Comparison of ENCODE assay signal across 8 cellular contexts in the genomic region with DNA sequence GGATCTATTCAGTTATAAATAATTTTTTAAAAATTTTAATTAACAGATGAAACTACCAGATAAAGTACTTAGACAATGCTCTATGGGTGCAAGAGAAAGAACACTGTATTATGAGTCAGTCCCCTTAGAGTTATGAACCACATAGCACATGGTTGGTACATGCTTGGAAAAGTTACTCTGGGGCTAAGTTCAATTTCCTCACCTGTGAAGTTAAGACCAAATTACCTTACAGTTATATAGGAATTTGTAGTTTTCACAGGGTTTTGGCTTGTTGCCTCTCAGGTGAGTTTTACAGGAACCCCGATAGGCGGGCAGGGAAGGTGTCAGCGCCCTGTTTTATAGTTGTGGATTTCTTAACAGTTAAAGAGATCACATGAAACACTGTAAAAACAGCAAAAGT. TPM values are rescaled to one million over a fixed set of nuclear protein-coding genes. Genes with fewer than 3 reads are reported as not detected.
DNase-seq lines count a peak whose midpoint lies in the region; ATAC-seq, FAIRE-seq and TF ChIP-seq lines count a peak whose summit lies in the region.

No MANE protein-coding gene starts in this region.

- no peak for FAIRE-seq in K562 (lab: Jason Lieb, UNC)

- no peak overlapping the region for H2BK15ac ChIP-seq in IMR-90 (ENCODE audit: low read depth, low read length)

- no peak for DNase-seq in AG09309 (ENCODE audit: low read depth)
- peak; percentile 37 for DNase-seq in IMR-90
- peak in 2 of 4 experiments; percentile 17 to 22 for DNase-seq in K562 (ENCODE audit: extremely low read depth in 1 of 4, low spot score in 3 of 4)
- peak; percentile 4 for DNase-seq in medulla oblongata (ENCODE audit: extremely low spot score)
- DNase-seq in aorta, result no peak
- no peak for DNase-seq in germinal center (ENCODE audit: low spot score)

- CTCF ChIA-PET in IMR-90 (lab: Yijun Ruan, JAX), result no interaction called here
- CTCF ChIA-PET in K562 (lab: Yijun Ruan, JAX; ENCODE audit: low intra/inter-chr PET ratio), result no interaction called here

- no peak overlapping the region for H3K14ac ChIP-seq in IMR-90 (replicated peaks; ENCODE audit: low read depth, low read length)

- H2AK5ac ChIP-seq in IMR-90 (ENCODE audit: low read depth, low read length), result no peak overlapping the region

- no peak overlapping the region for H4K5ac ChIP-seq in IMR-90 (ENCODE audit: low read depth, low read length)

- TF ChIP-seq CTCF in AG09309 (IDR thresholded peaks at IDR 0.05; ENCODE audit: control insufficient read depth, insufficient read depth, low read depth, low read length, missing control alignments) (no peak), IMR-90 (conservative IDR thresholded peaks at IDR 0.05; ENCODE audit: low read depth, low read length) (no peak), K562 (IDR thresholded peaks at IDR 0.05 in 2 of 3, conservative IDR thresholded peaks at IDR 0.05 in 1 of 3; ENCODE audit: insufficient read depth in 2 of 3, low read depth in 1 of 3, low read length in 3 of 3) (no peak)

- peak overlapping the region; percentile 79 for H3K9ac ChIP-seq in IMR-90 (ENCODE audit: low read depth, low read length)
- H3K9ac ChIP-seq in K562 (ENCODE audit: insufficient read depth in 1 of 2, low read depth in 2 of 2, low read length in 2 of 2), result peak overlapping the region; percentile 89 to 95

- BruUV-seq in IMR-90 (replicated peaks; lab: Mats Ljungman, UMichigan) (no TSS peak), K562 (replicated peaks; lab: Mats Ljungman, UMichigan) (no TSS peak)

- no peak overlapping the region for H4K91ac ChIP-seq in IMR-90 (ENCODE audit: insufficient read depth, low read depth, low read length)

- no peak overlapping the region for H2BK5ac ChIP-seq in IMR-90 (ENCODE audit: low read depth, low read length, poor library complexity, severe bottlenecking)

- H3K4me1 ChIP-seq in IMR-90 (ENCODE audit: control insufficient read depth, insufficient read depth, low read length) (no peaks in the 10 kb centered on the region), K562 (replicated peaks in 1 of 2; ENCODE audit: control insufficient read depth in 2 of 2, insufficient read depth in 2 of 2, low read length in 2 of 2) (peaks cover 23 to 26% of the 10 kb centered on the region in 2 experiments; a peak in 4 of 5 replicates), aorta (ENCODE audit: control insufficient read depth in 1 of 2, insufficient read depth in 2 of 2, low read length in 2 of 2) (no peaks in the 10 kb centered on the region)

- no peak overlapping the region for H2AFZ ChIP-seq in IMR-90 (replicated peaks; ENCODE audit: low read length, poor library complexity)
- H2AFZ ChIP-seq in K562 (ENCODE audit: low read depth, low read length), result no peak overlapping the region

- peaks cover 0 to 14% of the 10 kb centered on the region in 2 experiments; a peak in 1 of 4 replicates for H3K79me1 ChIP-seq in IMR-90 (ENCODE audit: low read depth in 1 of 2, low read length in 2 of 2)

- H3K79me2 ChIP-seq in K562 (ENCODE audit: control insufficient read depth, insufficient read depth, low read length), result peaks cover 58% of the 10 kb centered on the region

- TF ChIP-seq EP300 in K562 (IDR thresholded peaks at IDR 0.05; ENCODE audit: low read length), result no peak

- H4K20me1 ChIP-seq in IMR-90 (ENCODE audit: insufficient read depth, low read length) (peaks cover 34% of the 10 kb centered on the region), K562 (replicated peaks; ENCODE audit: control insufficient read depth, insufficient read depth, low read length) (peaks cover 2% of the 10 kb centered on the region; the same call in 1 of the 2 replicates)

- H3K9me3 ChIP-seq in IMR-90 (ENCODE audit: control insufficient read depth, insufficient read depth, low read length), result no peaks in the 10 kb centered on the region
- H3K9me3 ChIP-seq in K562 (replicated peaks; ENCODE audit: control insufficient read depth, insufficient read depth, low read depth, low read length), result no peaks in the 10 kb centered on the region
- no peaks in the 10 kb centered on the region for H3K9me3 ChIP-seq in aorta (ENCODE audit: control insufficient read depth, low read length)

- H3K56ac ChIP-seq in IMR-90 (ENCODE audit: extremely low read depth, insufficient read depth, low read length), result no peak overlapping the region

- H3K27ac ChIP-seq in IMR-90 (ENCODE audit: insufficient read depth, low read length) (no peak overlapping the region), K562 (ENCODE audit: extremely low read depth, low read depth, low read length) (peak overlapping the region; percentile 95), aorta (ENCODE audit: low read depth in 1 of 2, low read length in 2 of 2) (no peak overlapping the region)

- H3K4ac ChIP-seq in IMR-90 (ENCODE audit: low read depth, low read length), result no peak overlapping the region

- peak overlapping the region; percentile 88 for H3K4me3 ChIP-seq in AG09309 (ENCODE audit: control insufficient read depth, low read depth, low read length)
- peak overlapping the region; percentile 97 for H3K4me3 ChIP-seq in IMR-90 (ENCODE audit: insufficient read depth, low read depth, low read length)
- H3K4me3 ChIP-seq in K562, result peak overlapping the region; percentile 95
- peak overlapping the region; percentile 31 to 86 for H3K4me3 ChIP-seq in aorta (ENCODE audit: low read length in 2 of 2)

- in situ Hi-C loops in IMR-90 (cut with MboI; ENCODE audit: low sequenced_read_pairs) (no loop called here), K562 (cut with MboI) (no loop called here)

- no peak overlapping the region for H3K18ac ChIP-seq in IMR-90 (ENCODE audit: low read depth, low read length)

- H3K4me2 ChIP-seq in IMR-90 (ENCODE audit: low read depth, low read length) (peak overlapping the region; percentile 83), K562 (ENCODE audit: insufficient read depth, low read length) (peak overlapping the region; percentile 90)

- H4K8ac ChIP-seq in IMR-90 (ENCODE audit: low read depth in 2 of 2, low read length in 2 of 2), result no peak overlapping the region

- intact Hi-C loops in IMR-90 (cut with micrococcal nuclease), result loop anchor here (10.0 kb wide), 1 partner anchor 1227 kb away; no protein-coding TSS in a partner anchor
- intact Hi-C loops in K562 (cut with micrococcal nuclease), result loop anchor here (5.0 kb wide), 2 partner anchors 91 to 1004 kb away; a partner anchor contains a TSS
- intact Hi-C loops in aorta (cut with DNase I), result loop anchor here (2.0 to 10.0 kb wide), 3 partner anchors 91 to 1005 kb away; a partner anchor contains a TSS

- no peaks in the 10 kb centered on the region for H3K27me3 ChIP-seq in IMR-90 (ENCODE audit: control insufficient read depth, insufficient read depth, low read length)
- H3K27me3 ChIP-seq in K562 (ENCODE audit: control insufficient read depth in 2 of 2, insufficient read depth in 2 of 2, low read length in 2 of 2), result no peaks in the 10 kb centered on the region
- no peaks in the 10 kb centered on the region for H3K27me3 ChIP-seq in aorta (ENCODE audit: control insufficient read depth in 1 of 2, insufficient read depth in 2 of 2, low read length in 1 of 2)

- TF ChIP-seq RAD21 in IMR-90 (IDR thresholded peaks at IDR 0.05; ENCODE audit: low read length), result no peak
- no peak for TF ChIP-seq RAD21 in K562 (CRISPR knock-in tag; conservative IDR thresholded peaks at IDR 0.05 in 1 of 2, IDR thresholded peaks at IDR 0.05 in 1 of 2)

- H3K36me3 ChIP-seq in IMR-90 (ENCODE audit: control insufficient read depth, insufficient read depth, low read length), result no peaks in the 10 kb centered on the region
- peaks cover 25% of the 10 kb centered on the region; the same call in 2 of the 3 replicates for H3K36me3 ChIP-seq in K562 (ENCODE audit: control insufficient read depth, insufficient read depth, low read length)
- no peaks in the 10 kb centered on the region for H3K36me3 ChIP-seq in aorta (ENCODE audit: control insufficient read depth in 1 of 2, insufficient read depth in 2 of 2, low read length in 1 of 2)

- no peak overlapping the region for H2BK120ac ChIP-seq in IMR-90 (ENCODE audit: low read depth, low read length)

- ATAC-seq in IMR-90 (ENCODE audit: low read depth) (no peak), K562 (peak; percentile 10; the same call in 1 of the 3 replicates), aorta (ENCODE audit: low FRiP score) (no peak), GM19328 (IDR thresholded peaks at IDR 0.05; ENCODE audit: unreplicated experiment) (no peak), GM21515 (IDR thresholded peaks at IDR 0.05; ENCODE audit: unreplicated experiment) (no peak)

- no CpG with 5 or more reads among the region's 3 CpGs for WGBS in IMR-90 (ENCODE audit: extremely low coverage in 2 of 2, insufficient read length in 1 of 2), 2 experiments
- 0% methylated on average over 3 of the region's 3 CpGs for WGBS in K562 (ENCODE audit: insufficient coverage, low coverage, missing lambda C conversion rate)
- 15 to 21% methylated on average over 3 of the region's 3 CpGs for WGBS in aorta, 2 donors

- POLR2A ChIA-PET in IMR-90 (lab: Charles Lee; ENCODE audit: unreplicated experiment) (no interaction called here), K562 (lab: Yijun Ruan, JAX) (no interaction called here)

- TF ChIP-seq POLR2A in IMR-90 (IDR thresholded peaks at IDR 0.05; ENCODE audit: low read depth, low read length), result no peak
- no peak for TF ChIP-seq POLR2A in K562 (conservative IDR thresholded peaks at IDR 0.05)

- dilution Hi-C loops in IMR-90 (cut with HindIII; ENCODE audit: low sequenced_read_pairs, unreplicated experiment), result no loop called here

- no peak overlapping the region for H2AK9ac ChIP-seq in IMR-90 (replicated peaks; ENCODE audit: low read depth, low read length, poor library complexity)

- H3K9me1 ChIP-seq in IMR-90 (ENCODE audit: insufficient read depth, low read length) (no peaks in the 10 kb centered on the region), K562 (ENCODE audit: control insufficient read depth, insufficient read depth, low read length) (no peaks in the 10 kb centered on the region)

- no peak overlapping the region for H3K23ac ChIP-seq in IMR-90 (ENCODE audit: low read depth, low read length)

- H2BK20ac ChIP-seq in IMR-90 (ENCODE audit: low read depth, low read length), result no peak overlapping the region

RNA-seq across cellular contexts. Expression of a gene that starts 1.2 kb away (rescaled TPM):
- total RNA-seq in IMR-90 (2012; rRNA removed), result 21.0 and 37.5 TPM in 2 replicates
- polyA plus RNA-seq in IMR-90 (2012; rRNA removed), result 5.1 and 6.9 TPM in 2 replicates
- polyA plus RNA-seq in IMR-90 (2012; cell fraction: cytosol; rRNA removed), result 0.63 and 1.00 TPM in 2 replicates
- polyA plus RNA-seq in IMR-90 (2012; cell fraction: nucleus; rRNA removed; ENCODE audit: low replicate concordance), result 8.3 and 8.9 TPM in 2 replicates
- 12.4 and 49.0 TPM in 2 replicates for total RNA-seq in K562 (2011; cell fraction: chromatin; rRNA removed; ENCODE audit: low replicate concordance)
- total RNA-seq in K562 (2011; cell fraction: nucleolus; rRNA removed), result 6.7 and 10.3 TPM in 2 replicates
- 23.2 and 50.5 TPM in 2 replicates for total RNA-seq in K562 (2011; cell fraction: nucleoplasm; rRNA removed)
- total RNA-seq in K562 (2014; rRNA removed), result 23.2 and 25.1 TPM in 2 replicates
- total RNA-seq in K562 (2014; rRNA removed; fragmentation: Illumina TruSeq; extraction: Trizol), result 50.4 and 57.6 TPM in 2 replicates
- total RNA-seq in K562 (2015; rRNA removed; fragmentation: Illumina TruSeq; extraction: Trizol), result 40.1 and 44.9 TPM in 2 replicates
- 42.9 and 48.4 TPM in 2 replicates for total RNA-seq in K562 (2021)
- 33.2 and 37.3 TPM in 2 replicates for polyA plus RNA-seq in K562 (2011; rRNA removed)
- 4.7 and 14.5 TPM in 2 replicates for polyA plus RNA-seq in K562 (2011; cell fraction: cytosol; rRNA removed)
- 11.1 and 16.7 TPM in 2 replicates for polyA plus RNA-seq in K562 (2011; cell fraction: nucleus; rRNA removed)
- 15.8 and 20.9 TPM in 2 replicates for polyA plus RNA-seq in K562 (2012)
- 23.4 and 29.7 TPM in 2 replicates for polyA plus RNA-seq in K562 (2014; fragmentation: Illumina TruSeq; extraction: Trizol)
- polyA plus RNA-seq in K562 (2014; fragmentation: Nextera tagmentation; extraction: Ambion mirVana), result 1 to 10 TPM; 5.9 to 6.0 TPM
- polyA plus RNA-seq in K562 (2014; rRNA removed), result 16.9 and 19.7 TPM in 2 replicates
- polyA minus RNA-seq in K562 (2011; rRNA and poly(A)+ RNA removed), result 53.9 and 66.0 TPM in 2 replicates
- polyA minus RNA-seq in K562 (2011; cell fraction: cytosol; rRNA and poly(A)+ RNA removed), result 21.9 and 26.5 TPM in 2 replicates
- 14.5 and 26.3 TPM in 2 replicates for polyA minus RNA-seq in K562 (2011; cell fraction: nucleus; rRNA and poly(A)+ RNA removed)
- 10 to 100 TPM; 42.0 to 57.1 TPM for total RNA-seq in aorta
- polyA plus RNA-seq in aorta, result 10 to 100 TPM in 1 of 2 donors, 1 to 10 TPM in 1; 8.0 to 13.8 TPM

RNA-seq across cellular contexts. Expression of a gene that starts 48.9 kb away (rescaled TPM):
- total RNA-seq in IMR-90 (2012; rRNA removed), result under 0.01 and 0.18 TPM in 2 replicates
- polyA plus RNA-seq in IMR-90 (2012; rRNA removed), result 0.19 and 0.29 TPM in 2 replicates
- 0.19 and 0.56 TPM in 2 replicates for polyA plus RNA-seq in IMR-90 (2012; cell fraction: cytosol; rRNA removed)
- 0.73 and 1.4 TPM in 2 replicates for polyA plus RNA-seq in IMR-90 (2012; cell fraction: nucleus; rRNA removed; ENCODE audit: low replicate concordance)
- 0.25 TPM in 1 of 2 replicates, not detected in the other for total RNA-seq in K562 (2011; cell fraction: chromatin; rRNA removed; ENCODE audit: low replicate concordance)
- total RNA-seq in K562 (2011; cell fraction: nucleolus; rRNA removed), result not detected in 2 replicates
- not detected in 2 replicates for total RNA-seq in K562 (2011; cell fraction: nucleoplasm; rRNA removed)
- total RNA-seq in K562 (2014; rRNA removed), result not detected in 2 replicates
- total RNA-seq in K562 (2014; rRNA removed; fragmentation: Illumina TruSeq; extraction: Trizol), result not detected in 2 replicates
- total RNA-seq in K562 (2015; rRNA removed; fragmentation: Illumina TruSeq; extraction: Trizol), result not detected in 2 replicates
- total RNA-seq in K562 (2021), result not detected in 2 replicates
- not detected in 2 replicates for polyA plus RNA-seq in K562 (2011; rRNA removed)
- not detected in 2 replicates for polyA plus RNA-seq in K562 (2011; cell fraction: cytosol; rRNA removed)
- 0.07 and 0.13 TPM in 2 replicates for polyA plus RNA-seq in K562 (2011; cell fraction: nucleus; rRNA removed)
- polyA plus RNA-seq in K562 (2012), result not detected in 2 replicates
- polyA plus RNA-seq in K562 (2014; fragmentation: Illumina TruSeq; extraction: Trizol), result not detected in 2 replicates
- not detected for polyA plus RNA-seq in K562 (2014; fragmentation: Nextera tagmentation; extraction: Ambion mirVana)
- polyA plus RNA-seq in K562 (2014; rRNA removed), result not detected in 2 replicates
- polyA minus RNA-seq in K562 (2011; rRNA and poly(A)+ RNA removed), result not detected in 2 replicates
- 1.2 TPM in 1 of 2 replicates, not detected in the other for polyA minus RNA-seq in K562 (2011; cell fraction: cytosol; rRNA and poly(A)+ RNA removed)
- not detected in 2 replicates for polyA minus RNA-seq in K562 (2011; cell fraction: nucleus; rRNA and poly(A)+ RNA removed)
- under 1 TPM in 1 of 2 donors, not detected in 1; 0.57 TPM for total RNA-seq in aorta
- polyA plus RNA-seq in aorta, result under 1 TPM in 1 of 2 donors, not detected in 1; 0.25 TPM

Comparison
In these comparisons a context has a peak if more than half of its experiments do, and no peak if none do; other contexts are left out.
1. DNase-seq: peak in IMR-90 (single experiment) and medulla oblongata (single experiment); none in AG09309 (single experiment), aorta (0 of 2) and germinal center (single experiment).
2. Peak in every context shown above with its lines, with median percentiles within 50 percentile points of each other: H3K4me3 ChIP-seq.